Comparison of ENCODE assay signal across 17 cellular contexts in the genomic region with DNA sequence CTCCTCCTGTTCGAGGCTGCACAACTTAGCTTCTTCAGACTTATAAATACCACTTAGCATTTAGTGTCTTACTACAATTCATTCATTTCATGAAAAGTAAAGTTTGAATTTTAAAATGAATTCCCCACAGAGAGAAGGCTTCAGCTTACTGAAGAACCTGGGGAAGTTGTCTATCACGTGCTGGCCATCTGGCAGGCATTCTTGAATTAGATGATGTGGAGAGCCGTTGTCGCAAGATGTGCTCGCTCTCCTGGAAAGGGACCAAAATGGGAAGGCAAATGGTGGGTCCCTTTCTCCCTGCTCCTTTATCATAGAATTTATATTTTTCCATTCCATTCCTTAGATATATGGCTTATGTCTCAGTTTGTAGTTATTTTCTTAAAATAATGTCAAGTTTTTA.
DNase-seq lines count a peak whose midpoint lies in the region; ATAC-seq and TF ChIP-seq lines count a peak whose summit lies in the region.
"Had no signal": no experiment of that assay in that cellular context is flagged by ENCODE, and none has a peak within 500 bp of the region (broad histone marks: within the 10 kb centered on the region; RNA-seq: fewer than 3 reads in every experiment).

No MANE protein-coding gene starts in this region.

- no peaks in the 10 kb centered on the region for H3K27me3 ChIP-seq in CD4-positive, alpha-beta T cell (ENCODE audit: control insufficient read depth, insufficient read depth, low read length)
- H3K27me3 ChIP-seq: ovary, stomach had no signal

- H3K4me3 ChIP-seq in AG10803 (ENCODE audit: low read length) = no peak overlapping the region
- no peak overlapping the region for H3K4me3 ChIP-seq in fibroblast of the aortic adventitia (ENCODE audit: low read depth, low read length)
- H3K4me3 ChIP-seq: ovary, smooth muscle cell, stomach had no signal

- intact Hi-C loops in CD4-positive, alpha-beta T cell (cut with DNase I, micrococcal nuclease) = loop anchor here in 1 of 2 experiments (10.0 kb wide), 1 partner anchor 267 kb away; no protein-coding TSS in a partner anchor
- intact Hi-C loops in activated CD8-positive, alpha-beta T cell treated with anti-CD3 and anti-CD28 coated beads for 36 hours (cut with micrococcal nuclease) = no loop called here

- peaks cover 49% of the 10 kb centered on the region for H3K4me1 Mint-ChIP-seq in CD4-positive, alpha-beta T cell (ENCODE audit: low read depth)
- peaks cover 33% of the 10 kb centered on the region for H3K4me1 Mint-ChIP-seq in activated CD8-positive, alpha-beta T cell treated with anti-CD3 and anti-CD28 coated beads for 36 hours (ENCODE audit: low read depth)
- H3K4me1 Mint-ChIP-seq in endothelial cell (ENCODE audit: unreplicated experiment) = peaks cover 10% of the 10 kb centered on the region

- H3K4me3 Mint-ChIP-seq in CD4-positive, alpha-beta T cell = no peak overlapping the region
- no peak overlapping the region for H3K4me3 Mint-ChIP-seq in activated CD8-positive, alpha-beta T cell treated with anti-CD3 and anti-CD28 coated beads for 36 hours
- no peak overlapping the region for H3K4me3 Mint-ChIP-seq in endothelial cell (ENCODE audit: unreplicated experiment)
- H3K4me3 Mint-ChIP-seq: CD14-positive monocyte had no signal

- H3K9me3 Mint-ChIP-seq in CD4-positive, alpha-beta T cell = no peaks in the 10 kb centered on the region
- no peaks in the 10 kb centered on the region for H3K9me3 Mint-ChIP-seq in activated CD8-positive, alpha-beta T cell treated with anti-CD3 and anti-CD28 coated beads for 36 hours
- no peaks in the 10 kb centered on the region for H3K9me3 Mint-ChIP-seq in endothelial cell (ENCODE audit: unreplicated experiment)
- H3K9me3 Mint-ChIP-seq: CD14-positive monocyte had no signal

- H3K27ac ChIP-seq in CD4-positive, alpha-beta T cell (ENCODE audit: low read depth, low read length) = peak overlapping the region; percentile 26
- H3K27ac ChIP-seq: HL-60, ovary, stomach had no signal

- DNase-seq in AG10803 (ENCODE audit: low read depth) (peak; percentile 4), fibroblast of the aortic adventitia (ENCODE audit: low read depth) (peak; percentile 9), COR-L47 (lab: John Stamatoyannopoulos, UW) (no peak), endothelial cell (ENCODE audit: low spot score) (no peak)
- no peak for DNase-seq in CD4-positive, alpha-beta T cell
- no peak for DNase-seq in activated CD8-positive, alpha-beta T cell treated with anti-CD3 and anti-CD28 coated beads for 36 hours
- no peak for DNase-seq in stimulated activated CD4-positive, alpha-beta T cell treated with anti-CD3 and anti-CD28 coated beads, Interleukin-2, amount 100 ng/mL, for 24 hours
- DNase-seq: activated CD8-positive, alpha-beta memory T cell treated with anti-CD3 and anti-CD28 coated beads, Interleukin-2, amount 50 U/mL, for 48 hours; cortex of kidney; NCI-H1694; NCI-H524 treated with DMSO at 0.1 percent for 48 hours; ovary; stomach had no signal

- ATAC-seq in CD4-positive, alpha-beta T cell (ENCODE audit: poor library complexity) = no peak
- no peak for ATAC-seq in activated CD8-positive, alpha-beta T cell treated with anti-CD3 and anti-CD28 coated beads for 36 hours
- no peak for ATAC-seq in GM19328 (IDR thresholded peaks at IDR 0.05; ENCODE audit: unreplicated experiment)

- peaks cover 45% of the 10 kb centered on the region for H3K36me3 Mint-ChIP-seq in CD4-positive, alpha-beta T cell (ENCODE audit: low read depth)
- peaks cover 14% of the 10 kb centered on the region for H3K36me3 Mint-ChIP-seq in activated CD8-positive, alpha-beta T cell treated with anti-CD3 and anti-CD28 coated beads for 36 hours (ENCODE audit: low read depth)
- no peaks in the 10 kb centered on the region for H3K36me3 Mint-ChIP-seq in endothelial cell (ENCODE audit: low read depth, unreplicated experiment)

- CTCF ChIA-PET in CD4-positive, alpha-beta T cell (lab: Charles Lee) = interaction anchor here (0.7 kb wide), 1 partner anchor 23 kb away, joined by 3 read pairs; no protein-coding TSS in a partner anchor
- CTCF ChIA-PET in activated CD8-positive, alpha-beta T cell treated with anti-CD3 and anti-CD28 coated beads for 36 hours (lab: Charles Lee) = interaction anchor here (0.6 to 3.1 kb wide), 6 partner anchors 9 to 113 kb away, joined by 3 to 14 read pairs (median 4); no protein-coding TSS in a partner anchor

- TF ChIP-seq CTCF in AG10803 (conservative IDR thresholded peaks at IDR 0.05; ENCODE audit: low read length) (no peak), fibroblast of the aortic adventitia (IDR thresholded peaks at IDR 0.05; ENCODE audit: insufficient read depth, low read length) (no peak), endothelial cell (IDR thresholded peaks at IDR 0.05; ENCODE audit: unreplicated experiment) (no peak)
- no peak for TF ChIP-seq CTCF in CD4-positive, alpha-beta T cell (IDR thresholded peaks at IDR 0.05)
- no peak for TF ChIP-seq CTCF in activated CD8-positive, alpha-beta T cell treated with anti-CD3 and anti-CD28 coated beads for 36 hours (IDR thresholded peaks at IDR 0.05)

- POLR2A ChIA-PET in CD4-positive, alpha-beta T cell (lab: Charles Lee) = interaction anchor here (1.3 to 4.8 kb wide), 5 partner anchors 10 to 207 kb away, joined by 3 to 21 read pairs (median 4); a partner anchor contains a TSS
- POLR2A ChIA-PET in activated CD8-positive, alpha-beta T cell treated with anti-CD3 and anti-CD28 coated beads for 36 hours (lab: Charles Lee) = interaction anchor here (1.5 kb wide), 1 partner anchor 106 kb away, joined by 5 read pairs; no protein-coding TSS in a partner anchor

- no peaks in the 10 kb centered on the region for H3K9me3 ChIP-seq in CD4-positive, alpha-beta T cell (ENCODE audit: control insufficient read depth, low read length)
- H3K9me3 ChIP-seq: ovary, stomach had no signal

- peak overlapping the region; percentile 80 for H3K27ac Mint-ChIP-seq in CD4-positive, alpha-beta T cell
- peak overlapping the region; percentile 77 for H3K27ac Mint-ChIP-seq in activated CD8-positive, alpha-beta T cell treated with anti-CD3 and anti-CD28 coated beads for 36 hours
- no peak overlapping the region for H3K27ac Mint-ChIP-seq in endothelial cell (ENCODE audit: unreplicated experiment)
- H3K27ac Mint-ChIP-seq: CD14-positive monocyte had no signal

- no peaks in the 10 kb centered on the region for H3K27me3 Mint-ChIP-seq in CD4-positive, alpha-beta T cell
- no peaks in the 10 kb centered on the region for H3K27me3 Mint-ChIP-seq in activated CD8-positive, alpha-beta T cell treated with anti-CD3 and anti-CD28 coated beads for 36 hours
- H3K27me3 Mint-ChIP-seq in endothelial cell (ENCODE audit: unreplicated experiment) = peaks cover 2% of the 10 kb centered on the region

Comparison
In these comparisons a context has a peak if more than half of its experiments do, and no peak if none do; other contexts are left out.
1. DNase-seq: peak in AG10803 (single experiment) and fibroblast of the aortic adventitia (single experiment); none in CD4-positive, alpha-beta T cell (0 of 10), activated CD8-positive, alpha-beta T cell treated with anti-CD3 and anti-CD28 coated beads for 36 hours (single experiment), COR-L47 (single experiment), endothelial cell (single experiment) and stimulated activated CD4-positive, alpha-beta T cell treated with anti-CD3 and anti-CD28 coated beads, Interleukin-2, amount 100 ng/mL, for 24 hours (0 of 2).